Comparison of ENCODE assay signal across 35 cellular contexts in the genomic region with DNA sequence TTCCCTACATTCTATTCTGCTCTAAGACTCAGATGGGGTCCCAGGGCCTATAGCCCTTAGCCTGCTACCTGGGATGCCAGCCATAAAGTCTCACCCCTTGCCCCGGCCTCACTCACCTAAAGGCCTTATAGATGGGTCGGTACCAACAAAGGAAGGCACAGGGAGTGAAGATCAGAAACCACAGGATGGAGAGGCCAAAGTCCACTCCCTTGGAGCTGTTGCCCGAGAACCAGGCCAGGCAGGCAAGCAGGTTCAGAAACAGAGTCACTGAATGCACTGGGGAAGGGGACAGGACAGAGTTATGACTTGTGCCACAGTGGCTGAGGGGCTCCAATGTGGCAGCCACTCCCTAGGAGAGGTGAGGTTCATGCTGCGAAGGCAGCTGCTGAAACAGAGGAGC. TPM values are rescaled to one million over a fixed set of nuclear protein-coding genes. Genes with fewer than 3 reads are reported as not detected.
"Had no signal": no experiment of that assay in that cellular context is flagged by ENCODE, and none has a peak within 500 bp of the region (broad histone marks: within the 10 kb centered on the region; RNA-seq: fewer than 3 reads in every experiment).

No MANE protein-coding gene starts in this region.

- H3K27me3 ChIP-seq: heart right ventricle, hepatocyte, left lung, neural progenitor cell, neutrophil, right atrium auricular region, right lobe of liver, suprapubic skin, tibial artery, upper lobe of right lung had no signal

- H3K4me1 Mint-ChIP-seq: mesothelial cell of epicardium had no signal

- H3K4me3 ChIP-seq: heart right ventricle, hepatocyte, left lung, lower lobe of right lung, neural progenitor cell, right atrium auricular region, right lobe of liver, suprapubic skin, thoracic aorta, tibial artery, upper lobe of right lung had no signal

- H3K9ac ChIP-seq: neural progenitor cell had no signal

- H3K27ac ChIP-seq: heart right ventricle, hepatocyte, left lung, lower lobe of right lung, neural progenitor cell, neutrophil, right atrium auricular region, right lobe of liver, suprapubic skin, thoracic aorta, tibial artery, upper lobe of right lung had no signal

- H3K4me2 ChIP-seq: hepatocyte, neural progenitor cell had no signal

- H3K27ac Mint-ChIP-seq: mesothelial cell of epicardium; nephron; neural progenitor cell; progenitor cell of endocrine pancreas; stimulated activated naive CD8-positive, alpha-beta T cell treated with anti-CD3 and anti-CD28 coated beads, Interleukin-15, Interleukin-2, amounts not matched to agents 100 ng/mL and 50 ng/mL, for 24 hours had no signal

- H3K4me1 ChIP-seq: left lung, lower lobe of right lung, neural progenitor cell, tibial artery, upper lobe of right lung had no signal

- H3K36me3 ChIP-seq: neural progenitor cell had no signal

- FAIRE-seq: urothelium cell line had no signal

- H3K27me3 Mint-ChIP-seq: naive thymus-derived CD8-positive, alpha-beta T cell; progenitor cell of endocrine pancreas; stimulated activated naive CD8-positive, alpha-beta T cell treated with anti-CD3 and anti-CD28 coated beads, Interleukin-15, Interleukin-2, amounts not matched to agents 100 ng/mL and 50 ng/mL, for 24 hours had no signal

- H3K4me3 Mint-ChIP-seq: mesothelial cell of epicardium; naive thymus-derived CD8-positive, alpha-beta T cell; nephron; neural progenitor cell; stimulated activated naive CD8-positive, alpha-beta T cell treated with anti-CD3 and anti-CD28 coated beads, Interleukin-15, Interleukin-2, amounts not matched to agents 100 ng/mL and 50 ng/mL, for 24 hours had no signal

- H3K9me3 Mint-ChIP-seq: mesothelial cell of epicardium; naive thymus-derived CD8-positive, alpha-beta T cell; nephron; neural progenitor cell; stimulated activated naive CD8-positive, alpha-beta T cell treated with anti-CD3 and anti-CD28 coated beads, Interleukin-15, Interleukin-2, amounts not matched to agents 100 ng/mL and 50 ng/mL, for 24 hours had no signal

- DNase-seq: heart right ventricle; islet precursor cell; left lung; lower lobe of right lung; mesendoderm; naive thymus-derived CD8-positive, alpha-beta T cell; occipital lobe; right lobe of liver; stimulated activated CD4-positive, alpha-beta T cell treated with anti-CD3 and anti-CD28 coated beads, Interleukin-12 subunit alpha, Interleukin-12 subunit beta, amount 100 ng/mL, for 4 hours; stimulated activated CD4-positive, alpha-beta T cell treated with anti-CD3 and anti-CD28 coated beads, Interleukin-15, amount 100 ng/mL, for 24 hours; stimulated activated CD4-positive, alpha-beta T cell treated with anti-CD3 and anti-CD28 coated beads, Interleukin-2, amount 100 ng/mL, for 24 hours; stimulated activated CD4-positive, alpha-beta T cell treated with anti-CD3 and anti-CD28 coated beads, Interleukin-4, amount 100 ng/mL, for 1 hour; stimulated activated naive CD4-positive, alpha-beta T cell; tibial artery; trophoblast cell; upper lobe of right lung had no signal

- ATAC-seq: heart right ventricle; left lung; lower lobe of right lung; naive thymus-derived CD8-positive, alpha-beta T cell; upper lobe of right lung had no signal

- H2AFZ ChIP-seq: hepatocyte, neural progenitor cell had no signal

- H3K9me3 ChIP-seq: heart right ventricle, left lung, lower lobe of right lung, neutrophil, right atrium auricular region, right lobe of liver, suprapubic skin, thoracic aorta, tibial artery, upper lobe of right lung had no signal

RNA-seq across cellular contexts. Expression of a gene that starts 24.0 kb away (rescaled TPM):
- total RNA-seq: hepatocyte, kidney epithelial cell, left lung, liver, lower lobe of right lung, mesothelial cell of epicardium, mononuclear cell, osteocyte, progenitor cell of endocrine pancreas, pulmonary artery endothelial cell, renal cortical epithelial cell, right lobe of liver, skeletal muscle tissue, subcutaneous adipose tissue, thoracic aorta, upper lobe of right lung had no signal
- polyA plus RNA-seq: hepatocyte; liver; naive thymus-derived CD8-positive, alpha-beta T cell had no signal

RNA-seq across cellular contexts. Expression of a gene that starts 37.8 kb away (rescaled TPM):
- total RNA-seq: hepatocyte, kidney epithelial cell, lower lobe of right lung, occipital lobe, osteocyte, progenitor cell of endocrine pancreas, pulmonary artery endothelial cell, renal cortical epithelial cell, right lobe of liver, skeletal muscle tissue, subcutaneous adipose tissue, thoracic aorta, upper lobe of right lung had no signal
- polyA plus RNA-seq: hepatocyte; liver; naive thymus-derived CD8-positive, alpha-beta T cell had no signal
